18 cellular contexts compared by ENCODE assay signal in genomic region chr22:21977814-21978213, GRCh38. TPM values are rescaled to one million over a fixed set of nuclear protein-coding genes. Genes with fewer than 3 reads are reported as not detected.
DNase-seq lines count a peak whose midpoint lies in the region; ATAC-seq and TF ChIP-seq lines count a peak whose summit lies in the region.
"Had no signal": no experiment of that assay in that cellular context is flagged by ENCODE, and none has a peak within 500 bp of the region (broad histone marks: within the 10 kb centered on the region; RNA-seq: fewer than 3 reads in every experiment).

No MANE protein-coding gene starts in this region.

- H3K4me3 ChIP-seq in upper lobe of right lung = no peak overlapping the region

- H3K36me3 Mint-ChIP-seq in activated naive CD4-positive, alpha-beta T cell treated with anti-CD3 and anti-CD28 coated beads, Interleukin-2, amount 50 U/mL, for 72 hours = no peaks in the 10 kb centered on the region
- H3K36me3 Mint-ChIP-seq in activated T-helper 1 cell treated with anti-CD3 and anti-CD28 coated beads, Interleukin-12 subunit alpha, Interleukin-12 subunit beta, Interleukin-2, Interleukin-4 antibody, amounts not matched to agents 30 ng/mL and 10 ng/mL and 1 ng/mL, durations not matched to agents 14 hours and 24 hours and 36 hours (ENCODE audit: low read depth) = peaks cover 11% of the 10 kb centered on the region
- no peaks in the 10 kb centered on the region for H3K36me3 Mint-ChIP-seq in neural crest cell (ENCODE audit: low read depth)

- H3K9me3 ChIP-seq in upper lobe of right lung = no peaks in the 10 kb centered on the region

- no peaks in the 10 kb centered on the region for H3K9me3 Mint-ChIP-seq in activated naive CD4-positive, alpha-beta T cell treated with anti-CD3 and anti-CD28 coated beads, Interleukin-2, amount 50 U/mL, for 72 hours
- no peaks in the 10 kb centered on the region for H3K9me3 Mint-ChIP-seq in activated T-helper 1 cell treated with anti-CD3 and anti-CD28 coated beads, Interleukin-12 subunit alpha, Interleukin-12 subunit beta, Interleukin-2, Interleukin-4 antibody, amounts not matched to agents 30 ng/mL and 10 ng/mL and 1 ng/mL, durations not matched to agents 14 hours and 24 hours and 36 hours
- no peaks in the 10 kb centered on the region for H3K9me3 Mint-ChIP-seq in neural crest cell

- H3K27me3 Mint-ChIP-seq in activated T-helper 1 cell treated with anti-CD3 and anti-CD28 coated beads, Interleukin-12 subunit alpha, Interleukin-12 subunit beta, Interleukin-2, Interleukin-4 antibody, amounts not matched to agents 30 ng/mL and 10 ng/mL and 1 ng/mL, durations not matched to agents 14 hours and 24 hours and 36 hours (ENCODE audit: insufficient read depth) = no peaks in the 10 kb centered on the region
- H3K27me3 Mint-ChIP-seq in neural crest cell (ENCODE audit: low read depth) = no peaks in the 10 kb centered on the region

- no peak overlapping the region for H3K4me3 Mint-ChIP-seq in activated T-helper 1 cell treated with anti-CD3 and anti-CD28 coated beads, Interleukin-12 subunit alpha, Interleukin-12 subunit beta, Interleukin-2, Interleukin-4 antibody, amounts not matched to agents 30 ng/mL and 10 ng/mL and 1 ng/mL, durations not matched to agents 14 hours and 24 hours and 36 hours
- H3K4me3 Mint-ChIP-seq in neural crest cell = peak overlapping the region; percentile 38

- ATAC-seq in activated naive CD4-positive, alpha-beta T cell treated with anti-CD3 and anti-CD28 coated beads, Interleukin-2, amount 50 U/mL, for 72 hours = no peak
- ATAC-seq in upper lobe of right lung = no peak

- H3K27ac Mint-ChIP-seq in activated naive CD4-positive, alpha-beta T cell treated with anti-CD3 and anti-CD28 coated beads, Interleukin-2, amount 50 U/mL, for 72 hours = peak overlapping the region; percentile 10 to 81
- H3K27ac Mint-ChIP-seq in activated T-helper 1 cell treated with anti-CD3 and anti-CD28 coated beads, Interleukin-12 subunit alpha, Interleukin-12 subunit beta, Interleukin-2, Interleukin-4 antibody, amounts not matched to agents 30 ng/mL and 10 ng/mL and 1 ng/mL, durations not matched to agents 14 hours and 24 hours and 36 hours = peak overlapping the region; percentile 25
- H3K27ac Mint-ChIP-seq in neural crest cell (ENCODE audit: unreplicated experiment) = no peak overlapping the region

- peaks cover 11% of the 10 kb centered on the region for H3K4me1 ChIP-seq in upper lobe of right lung

- H3K27ac ChIP-seq in upper lobe of right lung = no peak overlapping the region
- H3K27ac ChIP-seq: C4-2B had no signal

- peaks cover 31% of the 10 kb centered on the region for H3K36me3 ChIP-seq in upper lobe of right lung

- H3K27me3 ChIP-seq in upper lobe of right lung = no peaks in the 10 kb centered on the region

- H3K4me1 Mint-ChIP-seq in activated T-helper 1 cell treated with anti-CD3 and anti-CD28 coated beads, Interleukin-12 subunit alpha, Interleukin-12 subunit beta, Interleukin-2, Interleukin-4 antibody, amounts not matched to agents 30 ng/mL and 10 ng/mL and 1 ng/mL, durations not matched to agents 14 hours and 24 hours and 36 hours (ENCODE audit: low read depth) = peaks cover 15% of the 10 kb centered on the region
- H3K4me1 Mint-ChIP-seq in neural crest cell = peaks cover 16% of the 10 kb centered on the region

- TF ChIP-seq CTCF in neural crest cell (conservative IDR thresholded peaks at IDR 0.05) (no peak), upper lobe of right lung (IDR thresholded peaks at IDR 0.05) (no peak)

- no peak for DNase-seq in activated naive CD4-positive, alpha-beta T cell treated with anti-CD3 and anti-CD28 coated beads, Interleukin-2, amount 50 U/mL, for 72 hours (ENCODE audit: low spot score in 2 of 2)
- no peak for DNase-seq in activated naive CD4-positive, alpha-beta T cell treated with Interleukin-2 at 50 U/mL for 16 hours
- DNase-seq in activated T-helper 1 cell treated with anti-CD3 and anti-CD28 coated beads, Interleukin-12 subunit alpha, Interleukin-12 subunit beta, Interleukin-2, Interleukin-4 antibody, amounts not matched to agents 30 ng/mL and 10 ng/mL and 1 ng/mL, durations not matched to agents 14 hours and 24 hours and 36 hours (ENCODE audit: low spot score) = no peak
- DNase-seq in neural crest cell (ENCODE audit: low read depth, low spot score) (no peak), upper lobe of right lung (peak; percentile 30), HT-29 (ENCODE audit: low spot score) (no peak), NOMO-1 (lab: John Stamatoyannopoulos, UW; ENCODE audit: unreplicated experiment in 2 of 2) (no peak)
- DNase-seq: AML-193, EL, GF-D8, IMR-90, NCI-H1105, NCI-H2029 treated with DMSO at 0.1 percent for 48 hours, NCI-H226, NCI-H510A treated with DMSO at 0.1 percent for 48 hours, NCI-H748 treated with DMSO at 0.1 percent for 48 hours, SIG-M5 had no signal

- intact Hi-C loops in activated T-helper 1 cell treated with anti-CD3 and anti-CD28 coated beads, Interleukin-12 subunit alpha, Interleukin-12 subunit beta, Interleukin-2, Interleukin-4 antibody, amounts not matched to agents 30 ng/mL and 10 ng/mL and 1 ng/mL, durations not matched to agents 14 hours and 24 hours and 36 hours (cut with micrococcal nuclease) = no loop called here
- intact Hi-C loops in upper lobe of right lung (cut with DNase I) = no loop called here

RNA-seq across cellular contexts. Expression of gene TOP3B, which starts 4.8 kb away (rescaled TPM):
- 10 to 100 TPM; 41.4 to 42.7 TPM for total RNA-seq in activated naive CD4-positive, alpha-beta T cell treated with anti-CD3 and anti-CD28 coated beads, Interleukin-2, amount 50 U/mL, for 72 hours
- 48.4 and 51.9 TPM in 2 replicates for total RNA-seq in activated T-helper 1 cell treated with anti-CD3 and anti-CD28 coated beads, Interleukin-12 subunit alpha, Interleukin-12 subunit beta, Interleukin-2, Interleukin-4 antibody, amounts not matched to agents 30 ng/mL and 10 ng/mL and 1 ng/mL, durations not matched to agents 14 hours and 24 hours and 36 hours
- 77.0 and 77.5 TPM in 2 replicates for total RNA-seq in neural crest cell
- 24.8 TPM for total RNA-seq in upper lobe of right lung
- total RNA-seq in HT-29 (2014; rRNA removed; shearing (Covaris generic)) = 37.0 and 39.2 TPM in 2 replicates

RNA-seq across cellular contexts. Expression of gene PPM1F, which starts 25.2 kb away (rescaled TPM):
- total RNA-seq in activated naive CD4-positive, alpha-beta T cell treated with anti-CD3 and anti-CD28 coated beads, Interleukin-2, amount 50 U/mL, for 72 hours = 10 to 100 TPM; 16.8 to 17.5 TPM
- total RNA-seq in activated T-helper 1 cell treated with anti-CD3 and anti-CD28 coated beads, Interleukin-12 subunit alpha, Interleukin-12 subunit beta, Interleukin-2, Interleukin-4 antibody, amounts not matched to agents 30 ng/mL and 10 ng/mL and 1 ng/mL, durations not matched to agents 14 hours and 24 hours and 36 hours = 28.5 and 28.7 TPM in 2 replicates
- total RNA-seq in neural crest cell = 44.1 and 49.8 TPM in 2 replicates
- total RNA-seq in upper lobe of right lung = 51.2 TPM
- 17.0 and 17.8 TPM in 2 replicates for total RNA-seq in HT-29 (2014; rRNA removed; shearing (Covaris generic))
